Comparison of ENCODE assay signal across 9 cellular contexts in genomic region chr1:3312894-3313578, GRCh38.
DNase-seq lines count a peak whose midpoint lies in the region; ATAC-seq and TF ChIP-seq lines count a peak whose summit lies in the region.
"Had no signal": no experiment of that assay in that cellular context is flagged by ENCODE, and none has a peak within 500 bp of the region (broad histone marks: within the 10 kb centered on the region; RNA-seq: fewer than 3 reads in every experiment).

No MANE protein-coding gene starts in this region.

- H3K14ac ChIP-seq in neuronal stem cell (ENCODE audit: low read length): peak overlapping the region; percentile 14

- peaks cover 0 to 65% (median 13%) of the 10 kb centered on the region in 3 experiments for H3K27me3 ChIP-seq in neuronal stem cell (ENCODE audit: control insufficient read depth in 3 of 3, insufficient read depth in 3 of 3, low read depth in 1 of 3, low read length in 3 of 3)

- peaks cover 5% of the 10 kb centered on the region for H3K27me3 Mint-ChIP-seq in glutamatergic neuron (ENCODE audit: unreplicated experiment)

- H3K36me3 ChIP-seq in neuronal stem cell (replicated peaks in 1 of 2; ENCODE audit: control insufficient read depth in 2 of 2, insufficient read depth in 2 of 2, low read length in 2 of 2): no peaks in the 10 kb centered on the region

- H2BK5ac ChIP-seq in neuronal stem cell (ENCODE audit: low read length): no peak overlapping the region

- H2BK120ac ChIP-seq in neuronal stem cell (ENCODE audit: low read depth, low read length): no peak overlapping the region

- H4K8ac ChIP-seq in neuronal stem cell (ENCODE audit: low read depth, low read length): no peak overlapping the region

- H4K91ac ChIP-seq in neuronal stem cell (ENCODE audit: low read depth, low read length, poor library complexity): no peak overlapping the region

- H3K9me3 Mint-ChIP-seq in glutamatergic neuron (ENCODE audit: unreplicated experiment): peaks cover 5% of the 10 kb centered on the region

- no peak overlapping the region for H3K4me3 Mint-ChIP-seq in glutamatergic neuron (ENCODE audit: unreplicated experiment)

- H3K27ac Mint-ChIP-seq in glutamatergic neuron (ENCODE audit: unreplicated experiment): no peak overlapping the region

- H3K23ac ChIP-seq in neuronal stem cell (ENCODE audit: low read depth, low read length, poor library complexity): peak overlapping the region; percentile 94

- no peak overlapping the region for H3K4me2 ChIP-seq in neuronal stem cell (ENCODE audit: insufficient read depth, low read length, poor library complexity, severe bottlenecking)

- H3K4me1 ChIP-seq in neuronal stem cell (ENCODE audit: control insufficient read depth in 2 of 2, insufficient read depth in 1 of 2, low read depth in 1 of 2, low read length in 2 of 2): peaks cover 0 to 44% of the 10 kb centered on the region in 2 donors

- H3K36me3 Mint-ChIP-seq in glutamatergic neuron (ENCODE audit: unreplicated experiment): no peaks in the 10 kb centered on the region

- no peaks in the 10 kb centered on the region for H3K79me1 ChIP-seq in neuronal stem cell (ENCODE audit: low read depth, low read length)

- peak overlapping the region; percentile 86 for H3K18ac ChIP-seq in neuronal stem cell (ENCODE audit: low read length)

- no peak overlapping the region for H2AFZ ChIP-seq in neuronal stem cell (ENCODE audit: low read length)

- H2BK12ac ChIP-seq in neuronal stem cell (ENCODE audit: low read length): peak overlapping the region; percentile 24

- peak; percentile 41 for DNase-seq in DMS 273 (lab: John Stamatoyannopoulos, UW; ENCODE audit: unreplicated experiment)
- DNase-seq in DMS 273 treated with DMSO at 0.1 percent for 48 hours (lab: John Stamatoyannopoulos, UW): no peak
- peak; percentile 84 for DNase-seq in activated CD8-positive, alpha-beta memory T cell treated with anti-CD3 and anti-CD28 coated beads, Interleukin-2, amount 50 U/mL, for 48 hours
- peak; percentile 99 for DNase-seq in fibroblast of the aortic adventitia (ENCODE audit: low read depth)
- DNase-seq in neuronal stem cell (ENCODE audit: low spot score): peak; percentile 67
- DNase-seq in superior temporal gyrus (ENCODE audit: extremely low spot score): peak; percentile 24
- no peak for DNase-seq in glutamatergic neuron

- H3K4me1 Mint-ChIP-seq in glutamatergic neuron (ENCODE audit: low read depth, unreplicated experiment): peaks cover 12% of the 10 kb centered on the region

- H2BK15ac ChIP-seq in neuronal stem cell (ENCODE audit: low read length): peak overlapping the region; percentile 59

- H3K4ac ChIP-seq in neuronal stem cell (ENCODE audit: low read length): no peak overlapping the region

- WGBS in neuronal stem cell (ENCODE audit: extremely low coverage in 2 of 2, insufficient read length in 2 of 2, insufficient replicate concordance in 1 of 2), 2 donors: no CpG with 5 or more reads among the region's 38 CpGs

- TF ChIP-seq CTCF in fibroblast of the aortic adventitia (IDR thresholded peaks at IDR 0.05; ENCODE audit: insufficient read depth, low read length): no peak
- TF ChIP-seq CTCF in glutamatergic neuron (IDR thresholded peaks at IDR 0.05; ENCODE audit: partially characterized antibody, unreplicated experiment): no peak

- peak overlapping the region; percentile 79 for H2AK5ac ChIP-seq in neuronal stem cell (ENCODE audit: low read depth, low read length)

- H3K27ac ChIP-seq in neuronal stem cell (replicated peaks; ENCODE audit: low read length): no peak overlapping the region
- H3K27ac ChIP-seq: 22Rv1 had no signal

- peaks cover 0 to 2% of the 10 kb centered on the region in 2 donors for H3K9me3 ChIP-seq in neuronal stem cell (replicated peaks in 1 of 2; ENCODE audit: control insufficient read depth in 2 of 2, insufficient read depth in 1 of 2, low read depth in 1 of 2, low read length in 2 of 2)

- no peak overlapping the region for H3K4me3 ChIP-seq in fibroblast of the aortic adventitia (ENCODE audit: low read depth, low read length)
- H3K4me3 ChIP-seq in neuronal stem cell (ENCODE audit: low read length in 2 of 2): no peak overlapping the region

- H3K9ac ChIP-seq in neuronal stem cell (ENCODE audit: low read depth, low read length, poor library complexity): no peak overlapping the region

- no peak for ATAC-seq in HG03095 (IDR thresholded peaks at IDR 0.05; ENCODE audit: unreplicated experiment)

Comparison
In these comparisons a context has a peak if more than half of its experiments do, and no peak if none do; other contexts are left out.
1. DNase-seq: peak in DMS 273 (single experiment), activated CD8-positive, alpha-beta memory T cell treated with anti-CD3 and anti-CD28 coated beads, Interleukin-2, amount 50 U/mL, for 48 hours (single experiment), fibroblast of the aortic adventitia (single experiment), neuronal stem cell (single experiment) and superior temporal gyrus (single experiment); none in DMS 273 treated with DMSO at 0.1 percent for 48 hours (single experiment) and glutamatergic neuron (single experiment).